8 cellular contexts compared by ENCODE assay signal in the genomic region with DNA sequence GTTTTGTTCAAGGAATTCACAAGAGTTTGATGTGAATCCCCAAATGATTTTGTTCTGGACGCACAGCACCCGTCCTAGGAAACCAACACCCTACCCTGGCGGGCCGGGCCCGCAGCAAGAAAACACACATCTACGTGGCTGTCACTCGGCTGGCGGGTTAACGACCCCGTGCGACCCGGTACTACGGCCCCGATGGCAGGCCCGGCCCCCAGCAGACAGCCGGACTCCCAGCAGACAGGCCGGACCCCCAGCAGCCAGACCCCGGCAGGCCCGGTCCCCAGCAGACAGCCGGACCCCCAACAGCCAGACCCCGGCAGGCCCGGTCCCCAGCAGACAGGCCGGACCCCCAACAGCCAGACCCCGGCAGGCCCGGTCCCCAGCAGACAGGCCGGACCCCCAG. TPM values are rescaled to one million over a fixed set of nuclear protein-coding genes. Genes with fewer than 3 reads are reported as not detected.
DNase-seq lines count a peak whose midpoint lies in the region; TF ChIP-seq lines count a peak whose summit lies in the region.
"Not testable (repeated sequence)": the region's sequence is repeated elsewhere in the genome, so short reads cannot be mapped to it uniquely, and the experiment has no call there.

No MANE protein-coding gene starts in this region.

- not testable (repeated sequence) for H4K20me1 ChIP-seq in OCI-LY1 (ENCODE audit: insufficient read depth, low read length)

- H3K4me1 ChIP-seq in OCI-LY1 (ENCODE audit: insufficient read depth, low read length, severe bottlenecking) = peaks cover 25% of the 10 kb centered on the region
- not testable (repeated sequence) for H3K4me1 ChIP-seq in cardiac muscle cell (ENCODE audit: low read depth); urinary bladder (ENCODE audit: insufficient read depth)
- peaks cover 35% of the 10 kb centered on the region for H3K4me1 ChIP-seq in mononuclear cell (ENCODE audit: insufficient read depth, low read length)
- peaks cover 0 to 28% (median 23%) of the 10 kb centered on the region in 4 donors for H3K4me1 ChIP-seq in sigmoid colon

- not testable (repeated sequence) for TF ChIP-seq POLR2A in sigmoid colon (IDR thresholded peaks at IDR 0.05)

- DNase-seq in GM06990 (ENCODE audit: extremely low read depth, insufficient read length); activated T-cell treated with anti-CD3 and anti-CD28 coated beads, Interleukin-2, amount 50 U/mL, for 24 hours; choroid plexus epithelial cell (ENCODE audit: low read depth); cardiac muscle cell (ENCODE audit: low read depth in 1 of 2, low spot score in 1 of 2); sigmoid colon: not testable (repeated sequence)

- H3K27me3 ChIP-seq in GM06990 (replicated peaks; ENCODE audit: control insufficient read depth, insufficient read depth, low read length); OCI-LY1 (ENCODE audit: insufficient read depth, low read length); cardiac muscle cell; mononuclear cell (ENCODE audit: insufficient read depth, low read length); sigmoid colon: not testable (repeated sequence)

- H3K36me3 ChIP-seq in GM06990 (ENCODE audit: control insufficient read depth, insufficient read depth, low read length) (peaks cover 19% of the 10 kb centered on the region), OCI-LY1 (ENCODE audit: insufficient read depth, low read length) (peaks cover 49% of the 10 kb centered on the region), cardiac muscle cell (peaks cover 10% of the 10 kb centered on the region), sigmoid colon (peaks cover 0 to 50% (median 20%) of the 10 kb centered on the region in 4 donors)
- not testable (repeated sequence) for H3K36me3 ChIP-seq in urinary bladder (ENCODE audit: insufficient read depth)

- not testable (repeated sequence) for H3F3A ChIP-seq in OCI-LY1 (ENCODE audit: insufficient read depth, low read length)

- peak overlapping the region; percentile 86 for H3K4me3 ChIP-seq in GM06990 (replicated peaks; ENCODE audit: low read depth, low read length)
- H3K4me3 ChIP-seq in OCI-LY1 (ENCODE audit: low read depth, low read length, poor library complexity, severe bottlenecking) = peak overlapping the region; percentile 96
- peak overlapping the region; percentile 97 for H3K4me3 ChIP-seq in choroid plexus epithelial cell (ENCODE audit: low read depth, low read length)
- peak overlapping the region; percentile 43 for H3K4me3 ChIP-seq in cardiac muscle cell
- H3K4me3 ChIP-seq in mononuclear cell (ENCODE audit: low read length) = peak overlapping the region; percentile 98
- peak overlapping the region; percentile 78 to 100 (median 94) for H3K4me3 ChIP-seq in sigmoid colon
- H3K4me3 ChIP-seq in urinary bladder (ENCODE audit: low read depth, low read length) = peak overlapping the region; percentile 74

- H3K9me3 Mint-ChIP-seq in activated T-cell treated with anti-CD3 and anti-CD28 coated beads, Interleukin-2, amount 50 U/mL, for 24 hours = not testable (repeated sequence)

- WGBS in sigmoid colon, 2 donors = 3 to 15% methylated on average over 26 of the region's 26 CpGs
- WGBS in urinary bladder = 12% methylated on average over 26 of the region's 26 CpGs

- peaks cover 70% of the 10 kb centered on the region for H3K36me3 Mint-ChIP-seq in activated T-cell treated with anti-CD3 and anti-CD28 coated beads, Interleukin-2, amount 50 U/mL, for 24 hours (ENCODE audit: low read depth)

- not testable (repeated sequence) for TF ChIP-seq CTCF in GM06990 (IDR thresholded peaks at IDR 0.05; ENCODE audit: insufficient read depth, low read length, poor library complexity, severe bottlenecking); OCI-LY1 (IDR thresholded peaks at IDR 0.05; ENCODE audit: low read length); choroid plexus epithelial cell (conservative IDR thresholded peaks at IDR 0.05; ENCODE audit: low read depth, low read length); cardiac muscle cell (IDR thresholded peaks at IDR 0.05; ENCODE audit: low read depth, low read length); sigmoid colon (IDR thresholded peaks at IDR 0.05)

- H3K27ac ChIP-seq in OCI-LY1 (ENCODE audit: low read depth, low read length, poor library complexity, severe bottlenecking); cardiac muscle cell; urinary bladder (ENCODE audit: low read depth): not testable (repeated sequence)
- H3K27ac ChIP-seq in sigmoid colon = peak overlapping the region in 3 of 4 donors; percentile 50 to 96 (median 87)

- H3K9ac ChIP-seq in OCI-LY1 (ENCODE audit: low read length) = peak overlapping the region; percentile 73

- peak overlapping the region; percentile 93 for H3K27ac Mint-ChIP-seq in activated T-cell treated with anti-CD3 and anti-CD28 coated beads, Interleukin-2, amount 50 U/mL, for 24 hours

- peaks cover 35% of the 10 kb centered on the region for H3K4me1 Mint-ChIP-seq in activated T-cell treated with anti-CD3 and anti-CD28 coated beads, Interleukin-2, amount 50 U/mL, for 24 hours (ENCODE audit: low read depth)

- H3K4me2 ChIP-seq in OCI-LY1 (ENCODE audit: low read length) = peak overlapping the region; percentile 96

- H3K4me3 Mint-ChIP-seq in activated T-cell treated with anti-CD3 and anti-CD28 coated beads, Interleukin-2, amount 50 U/mL, for 24 hours = peak overlapping the region; percentile 87

- not testable (repeated sequence) for H3K9me2 ChIP-seq in OCI-LY1 (ENCODE audit: low read depth, low read length)

- H2AFZ ChIP-seq in OCI-LY1 (ENCODE audit: low read length) = not testable (repeated sequence)

- H3K9me3 ChIP-seq in OCI-LY1 (ENCODE audit: low read length); cardiac muscle cell (ENCODE audit: low read depth); mononuclear cell (ENCODE audit: low read depth, low read length); sigmoid colon: not testable (repeated sequence)

- H3K27me3 Mint-ChIP-seq in activated T-cell treated with anti-CD3 and anti-CD28 coated beads, Interleukin-2, amount 50 U/mL, for 24 hours = not testable (repeated sequence)

- not testable (repeated sequence) for H3K79me2 ChIP-seq in OCI-LY1 (ENCODE audit: insufficient read depth, low read length)

- not testable (repeated sequence) for TF ChIP-seq EP300 in sigmoid colon (IDR thresholded peaks at IDR 0.05)

- intact Hi-C loops in sigmoid colon (cut with DNase I) = not testable (repeated sequence)

RNA-seq across cellular contexts. Expression of a gene that starts 0.8 kb away (rescaled TPM):
- total RNA-seq in cardiac muscle cell (6.0 and 12.2 TPM in 2 replicates), mononuclear cell (66.2 TPM), sigmoid colon (10 to 100 TPM; 21.6 to 28.2 (median 25.0) TPM), urinary bladder (12.2 TPM)
- polyA plus RNA-seq in cardiac muscle cell (22.4 and 24.6 TPM in 2 replicates), sigmoid colon (100 to 1,000 TPM in 1 of 3 donors, 10 to 100 TPM in 2; 35.5 to 231 (median 99.7) TPM), urinary bladder (34.2 TPM)

Comparison
In these comparisons a context has a peak if more than half of its experiments do, and no peak if none do; other contexts are left out.
1. H3K4me3 ChIP-seq: peak in every context shown above with its lines; median percentile 98 in mononuclear cell; 97 in choroid plexus epithelial cell; 96 in OCI-LY1; 94 in sigmoid colon; 86 in GM06990; 74 in urinary bladder; 43 in cardiac muscle cell.